Comparison of ENCODE assay signal across 7 cellular contexts in the genomic region with DNA sequence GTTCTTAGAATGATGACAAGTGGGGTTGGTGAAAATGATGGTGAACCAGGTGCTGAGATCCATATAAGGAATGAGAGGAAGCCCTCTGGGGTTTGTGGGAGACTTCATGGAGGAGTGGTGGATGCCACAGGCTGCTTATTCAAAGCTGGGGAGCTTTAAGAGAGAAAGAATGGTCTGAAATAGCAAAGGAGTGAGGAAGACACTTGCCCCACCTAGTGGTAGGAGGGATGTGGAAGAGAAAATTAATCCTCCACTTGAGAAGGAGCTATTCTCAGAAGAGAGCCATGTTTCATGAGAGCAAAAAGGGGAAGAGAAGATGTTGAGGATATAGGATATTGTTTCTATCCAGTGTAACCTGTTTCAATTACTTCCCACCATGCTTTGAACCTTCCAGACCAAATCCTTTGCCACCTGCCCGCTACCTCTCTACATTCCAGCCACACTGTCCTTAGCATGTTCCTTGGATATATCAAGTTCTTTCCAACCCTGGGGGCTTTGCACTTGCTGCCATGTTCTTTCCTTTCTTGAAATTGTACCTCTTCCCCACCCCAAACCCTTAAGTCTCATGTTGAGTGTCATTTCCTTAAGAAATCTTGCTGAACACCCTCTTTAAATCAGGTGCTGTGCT. TPM values are rescaled to one million over a fixed set of nuclear protein-coding genes. Genes with fewer than 3 reads are reported as not detected.
A peak's percentile ranks its signal among the peaks of the same experiment; 100 is the strongest.
DNase-seq lines count a peak whose midpoint lies in the region; ATAC-seq and TF ChIP-seq lines count a peak whose summit lies in the region.

No MANE protein-coding gene starts in this region.

- H3F3A ChIP-seq in GM23338 (replicated peaks; ENCODE audit: low read depth), result no peaks in the 10 kb centered on the region

- H3K27me3 Mint-ChIP-seq in GM23338 (ENCODE audit: insufficient read depth, low read depth, poor library complexity), result no peaks in the 10 kb centered on the region
- no peaks in the 10 kb centered on the region for H3K27me3 Mint-ChIP-seq in activated CD8-positive, alpha-beta memory T cell treated with anti-CD3 and anti-CD28 coated beads, Interleukin-2, amount 10 ng/mL, durations not matched to agents 7 days and 5 days

- CTCF ChIA-PET in activated CD8-positive, alpha-beta memory T cell treated with anti-CD3 and anti-CD28 coated beads, Interleukin-2, amount 10 ng/mL, durations not matched to agents 7 days and 5 days (lab: Charles Lee), result interaction anchor here (0.6 to 3.9 kb wide), 40 partner anchors 9 to 708 kb away, joined by 3 to 39 read pairs (median 4); partner anchors contain the start of genes GLUL and RNASEL

- H3K27me3 ChIP-seq in GM23338 (ENCODE audit: insufficient read depth) (no peaks in the 10 kb centered on the region), ascending aorta (no peaks in the 10 kb centered on the region)

- H2AFZ ChIP-seq in GM23338, result no peak overlapping the region

- H3K27ac ChIP-seq in GM23338 (ENCODE audit: low read depth) (no peak overlapping the region), ascending aorta (no peak overlapping the region)

- no peaks in the 10 kb centered on the region for H3K9me3 Mint-ChIP-seq in GM23338
- no peaks in the 10 kb centered on the region for H3K9me3 Mint-ChIP-seq in activated CD8-positive, alpha-beta memory T cell treated with anti-CD3 and anti-CD28 coated beads, Interleukin-2, amount 10 ng/mL, durations not matched to agents 7 days and 5 days (ENCODE audit: low read depth)

- peaks cover 14% of the 10 kb centered on the region for H3K4me1 Mint-ChIP-seq in GM23338
- peaks cover 14% of the 10 kb centered on the region for H3K4me1 Mint-ChIP-seq in activated CD8-positive, alpha-beta memory T cell treated with anti-CD3 and anti-CD28 coated beads, Interleukin-2, amount 10 ng/mL, durations not matched to agents 7 days and 5 days

- no peaks in the 10 kb centered on the region for H3K9me3 ChIP-seq in ascending aorta

- no peaks in the 10 kb centered on the region; the same call in none of the 2 replicates for H3K9me2 ChIP-seq in GM23338 (ENCODE audit: insufficient read depth)

- H3K4me1 ChIP-seq in GM23338 (ENCODE audit: insufficient read depth) (peaks cover 7% of the 10 kb centered on the region; the same call in 1 of the 2 replicates), ascending aorta (no peaks in the 10 kb centered on the region)

- H3K79me2 ChIP-seq in GM23338 (replicated peaks; ENCODE audit: insufficient read depth), result no peaks in the 10 kb centered on the region

- H3K36me3 Mint-ChIP-seq in GM23338 (ENCODE audit: low read depth), result no peaks in the 10 kb centered on the region
- no peaks in the 10 kb centered on the region for H3K36me3 Mint-ChIP-seq in activated CD8-positive, alpha-beta memory T cell treated with anti-CD3 and anti-CD28 coated beads, Interleukin-2, amount 10 ng/mL, durations not matched to agents 7 days and 5 days

- H3K36me3 ChIP-seq in GM23338 (ENCODE audit: insufficient read depth) (no peaks in the 10 kb centered on the region), ascending aorta (no peaks in the 10 kb centered on the region)

- TF ChIP-seq CTCF in GM23338 (conservative IDR thresholded peaks at IDR 0.05; ENCODE audit: low read depth in 2 of 2), result peak; percentile 80 to 85
- peak; percentile 26 to 54 (median 39) for TF ChIP-seq CTCF in ascending aorta (IDR thresholded peaks at IDR 0.05)

- peak; percentile 13; the same call in 1 of the 3 replicates for ATAC-seq in GM23338
- ATAC-seq in left colon, result peak; percentile 18
- ATAC-seq in activated CD8-positive, alpha-beta memory T cell treated with anti-CD3 and anti-CD28 coated beads, Interleukin-2, amount 10 ng/mL, durations not matched to agents 7 days and 5 days, result no peak

- intact Hi-C loops in ascending aorta (cut with DNase I) (loop anchor here (5.0 to 10.0 kb wide), 2 partner anchors 61 to 606 kb away; no protein-coding TSS in a partner anchor), left colon (cut with DNase I, micrococcal nuclease) (loop anchor here in 1 of 2 donors (10.0 kb wide), 1 partner anchor 314 kb away; the partner anchor contains the start of gene GLUL)

- H3K4me3 ChIP-seq in GM23338, result no peak overlapping the region
- H3K4me3 ChIP-seq in ascending aorta, result no peak overlapping the region

- no peaks in the 10 kb centered on the region for H4K20me1 ChIP-seq in GM23338 (replicated peaks; ENCODE audit: insufficient read depth)

- DNase-seq in DMS53 treated with DMSO at 0.1 percent for 48 hours (lab: John Stamatoyannopoulos, UW; ENCODE audit: unreplicated experiment) (peak; percentile 42), GM23338 (ENCODE audit: low spot score) (peak; percentile 86), NCI-H226 (peak; percentile 10), ascending aorta (ENCODE audit: low spot score in 2 of 2) (no peak), left colon (no peak)
- no peak for DNase-seq in activated CD8-positive, alpha-beta memory T cell treated with anti-CD3 and anti-CD28 coated beads, Interleukin-2, amount 50 U/mL, for 4 hours
- no peak for DNase-seq in activated CD8-positive, alpha-beta memory T cell treated with anti-CD3 and anti-CD28 coated beads, Interleukin-2, amount 10 ng/mL, durations not matched to agents 7 days and 5 days

- no peak overlapping the region for H3K27ac Mint-ChIP-seq in GM23338
- no peak overlapping the region for H3K27ac Mint-ChIP-seq in activated CD8-positive, alpha-beta memory T cell treated with anti-CD3 and anti-CD28 coated beads, Interleukin-2, amount 10 ng/mL, durations not matched to agents 7 days and 5 days

- H3K4me3 Mint-ChIP-seq in GM23338, result no peak overlapping the region
- H3K4me3 Mint-ChIP-seq in activated CD8-positive, alpha-beta memory T cell treated with anti-CD3 and anti-CD28 coated beads, Interleukin-2, amount 10 ng/mL, durations not matched to agents 7 days and 5 days, result no peak overlapping the region

- H3K4me2 ChIP-seq in GM23338, result no peak overlapping the region

TF ChIP-seq in GM23338, 12 proteins besides CTCF, POLR2A, EP300 and RAD21:
- TF ChIP-seq CREB1 (CRISPR knock-in tag; IDR thresholded peaks at IDR 0.05; ENCODE audit: low read depth), result no peak
- no peak for TF ChIP-seq POLR2AphosphoS5 (IDR thresholded peaks at IDR 0.05; ENCODE audit: low read depth)
- TF ChIP-seq, protein P1, sequence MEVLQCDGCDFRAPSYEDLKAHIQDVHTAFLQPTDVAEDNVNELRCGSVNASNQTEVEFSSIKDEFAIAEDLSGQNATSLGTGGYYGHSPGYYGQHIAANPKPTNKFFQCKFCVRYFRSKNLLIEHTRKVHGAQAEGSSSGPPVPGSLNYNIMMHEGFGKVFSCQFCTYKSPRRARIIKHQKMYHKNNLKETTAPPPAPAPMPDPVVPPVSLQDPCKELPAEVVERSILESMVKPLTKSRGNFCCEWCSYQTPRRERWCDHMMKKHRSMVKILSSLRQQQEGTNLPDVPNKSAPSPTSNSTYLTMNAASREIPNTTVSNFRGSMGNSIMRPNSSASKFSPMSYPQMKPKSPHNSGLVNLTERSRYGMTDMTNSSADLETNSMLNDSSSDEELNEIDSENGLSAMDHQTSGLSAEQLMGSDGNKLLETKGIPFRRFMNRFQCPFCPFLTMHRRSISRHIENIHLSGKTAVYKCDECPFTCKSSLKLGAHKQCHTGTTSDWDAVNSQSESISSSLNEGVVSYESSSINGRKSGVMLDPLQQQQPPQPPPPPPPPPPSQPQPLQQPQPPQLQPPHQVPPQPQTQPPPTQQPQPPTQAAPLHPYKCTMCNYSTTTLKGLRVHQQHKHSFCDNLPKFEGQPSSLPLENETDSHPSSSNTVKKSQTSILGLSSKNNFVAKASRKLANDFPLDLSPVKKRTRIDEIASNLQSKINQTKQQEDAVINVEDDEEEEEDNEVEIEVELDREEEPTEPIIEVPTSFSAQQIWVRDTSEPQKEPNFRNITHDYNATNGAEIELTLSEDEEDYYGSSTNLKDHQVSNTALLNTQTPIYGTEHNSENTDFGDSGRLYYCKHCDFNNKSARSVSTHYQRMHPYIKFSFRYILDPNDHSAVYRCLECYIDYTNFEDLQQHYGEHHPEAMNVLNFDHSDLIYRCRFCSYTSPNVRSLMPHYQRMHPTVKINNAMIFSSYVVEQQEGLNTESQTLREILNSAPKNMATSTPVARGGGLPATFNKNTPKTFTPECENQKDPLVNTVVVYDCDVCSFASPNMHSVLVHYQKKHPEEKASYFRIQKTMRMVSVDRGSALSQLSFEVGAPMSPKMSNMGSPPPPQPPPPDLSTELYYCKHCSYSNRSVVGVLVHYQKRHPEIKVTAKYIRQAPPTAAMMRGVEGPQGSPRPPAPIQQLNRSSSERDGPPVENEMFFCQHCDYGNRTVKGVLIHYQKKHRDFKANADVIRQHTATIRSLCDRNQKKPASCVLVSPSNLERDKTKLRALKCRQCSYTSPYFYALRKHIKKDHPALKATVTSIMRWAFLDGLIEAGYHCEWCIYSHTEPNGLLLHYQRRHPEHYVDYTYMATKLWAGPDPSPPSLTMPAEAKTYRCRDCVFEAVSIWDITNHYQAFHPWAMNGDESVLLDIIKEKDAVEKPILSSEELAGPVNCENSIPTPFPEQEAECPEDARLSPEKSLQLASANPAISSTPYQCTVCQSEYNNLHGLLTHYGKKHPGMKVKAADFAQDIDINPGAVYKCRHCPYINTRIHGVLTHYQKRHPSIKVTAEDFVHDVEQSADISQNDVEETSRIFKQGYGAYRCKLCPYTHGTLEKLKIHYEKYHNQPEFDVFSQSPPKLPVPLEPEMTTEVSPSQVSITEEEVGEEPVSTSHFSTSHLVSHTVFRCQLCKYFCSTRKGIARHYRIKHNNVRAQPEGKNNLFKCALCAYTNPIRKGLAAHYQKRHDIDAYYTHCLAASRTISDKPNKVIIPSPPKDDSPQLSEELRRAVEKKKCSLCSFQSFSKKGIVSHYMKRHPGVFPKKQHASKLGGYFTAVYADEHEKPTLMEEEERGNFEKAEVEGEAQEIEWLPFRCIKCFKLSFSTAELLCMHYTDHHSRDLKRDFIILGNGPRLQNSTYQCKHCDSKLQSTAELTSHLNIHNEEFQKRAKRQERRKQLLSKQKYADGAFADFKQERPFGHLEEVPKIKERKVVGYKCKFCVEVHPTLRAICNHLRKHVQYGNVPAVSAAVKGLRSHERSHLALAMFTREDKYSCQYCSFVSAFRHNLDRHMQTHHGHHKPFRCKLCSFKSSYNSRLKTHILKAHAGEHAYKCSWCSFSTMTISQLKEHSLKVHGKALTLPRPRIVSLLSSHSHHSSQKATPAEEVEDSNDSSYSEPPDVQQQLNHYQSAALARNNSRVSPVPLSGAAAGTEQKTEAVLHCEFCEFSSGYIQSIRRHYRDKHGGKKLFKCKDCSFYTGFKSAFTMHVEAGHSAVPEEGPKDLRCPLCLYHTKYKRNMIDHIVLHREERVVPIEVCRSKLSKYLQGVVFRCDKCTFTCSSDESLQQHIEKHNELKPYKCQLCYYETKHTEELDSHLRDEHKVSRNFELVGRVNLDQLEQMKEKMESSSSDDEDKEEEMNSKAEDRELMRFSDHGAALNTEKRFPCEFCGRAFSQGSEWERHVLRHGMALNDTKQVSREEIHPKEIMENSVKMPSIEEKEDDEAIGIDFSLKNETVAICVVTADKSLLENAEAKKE (CRISPR knock-in tag; IDR thresholded peaks at IDR 0.05), result 0 out of 2 replicates have a peak, but pooled peaks have one; percentile 56

RNA-seq across cellular contexts. Expression of gene ZNF648, which starts 19.6 kb away (rescaled TPM):
- total RNA-seq in GM23338 (2014; rRNA removed; shearing (Covaris generic)), result 0.58 and 1.2 TPM in 2 replicates
- 0.23 and 0.24 TPM in 2 replicates for polyA plus RNA-seq in GM23338 (2016; fragmentation: Nextera tagmentation; extraction: Ambion mirVana)
- not detected for total RNA-seq in ascending aorta
- total RNA-seq in left colon, result not detected
- not detected for total RNA-seq in activated CD8-positive, alpha-beta memory T cell treated with anti-CD3 and anti-CD28 coated beads, Interleukin-2, amount 10 ng/mL, durations not matched to agents 7 days and 5 days

Comparison
In these comparisons a context has a peak if more than half of its experiments do, and no peak if none do; other contexts are left out.
1. DNase-seq: peak in DMS53 treated with DMSO at 0.1 percent for 48 hours (single experiment), GM23338 (single experiment) and NCI-H226 (single experiment); none in ascending aorta (0 of 2), left colon (0 of 2), activated CD8-positive, alpha-beta memory T cell treated with anti-CD3 and anti-CD28 coated beads, Interleukin-2, amount 50 U/mL, for 4 hours (single experiment) and activated CD8-positive, alpha-beta memory T cell treated with anti-CD3 and anti-CD28 coated beads, Interleukin-2, amount 10 ng/mL, durations not matched to agents 7 days and 5 days (single experiment).